Comparison of ENCODE assay signal across 8 cellular contexts in the genomic region with DNA sequence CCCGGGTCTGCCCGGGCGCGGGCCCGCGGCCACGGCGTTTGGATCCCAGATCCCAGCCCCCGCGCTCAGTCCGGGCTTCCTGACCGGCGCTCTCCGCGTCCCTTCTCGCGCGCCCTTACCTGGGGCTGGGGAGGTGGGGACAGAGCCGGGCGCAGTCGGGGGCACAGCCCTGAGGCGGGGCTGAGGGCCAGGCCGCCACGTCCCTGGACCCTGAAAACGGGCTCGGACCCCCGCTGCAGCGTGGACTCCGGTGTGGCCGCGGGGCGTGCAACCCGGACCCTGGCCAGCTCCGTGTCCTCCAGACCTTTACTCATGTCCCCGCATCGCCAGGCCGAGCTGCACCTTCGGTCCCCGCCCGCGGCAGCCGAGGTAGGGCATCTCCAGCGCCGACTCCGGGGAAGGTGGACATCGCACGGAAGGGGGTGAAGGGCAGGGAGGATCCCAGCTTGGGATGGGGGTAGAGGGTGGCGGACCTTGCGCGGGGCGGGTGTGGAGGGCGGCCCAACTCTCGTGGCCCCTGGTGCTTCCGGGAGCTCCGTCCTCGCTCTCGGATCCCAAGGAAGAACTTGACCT. TPM values are rescaled to one million over a fixed set of nuclear protein-coding genes. Genes with fewer than 3 reads are reported as not detected.
A peak's percentile ranks its signal among the peaks of the same experiment; 100 is the strongest.
DNase-seq lines count a peak whose midpoint lies in the region; ATAC-seq, FAIRE-seq and TF ChIP-seq lines count a peak whose summit lies in the region.

No MANE protein-coding gene starts in this region.

- H3K9me3 ChIP-seq in GM23248 (ENCODE audit: low read depth), result no peaks in the 10 kb centered on the region
- no peaks in the 10 kb centered on the region for H3K9me3 ChIP-seq in iPS DF 6.9 (ENCODE audit: control insufficient read depth, insufficient read depth, low read length)
- no peaks in the 10 kb centered on the region for H3K9me3 ChIP-seq in small intestine (ENCODE audit: control insufficient read depth, low read depth)

- H3K4me1 ChIP-seq in GM23248 (ENCODE audit: insufficient read depth) (0 out of 2 replicates have a peak, but pooled peaks cover 15% of the 10 kb centered on the region), iPS DF 6.9 (ENCODE audit: control insufficient read depth, insufficient read depth, low read length) (peaks cover 3% of the 10 kb centered on the region; the same call in 1 of the 2 replicates), small intestine (ENCODE audit: control insufficient read depth in 2 of 2, insufficient read depth in 1 of 2, low read depth in 1 of 2, low read length in 1 of 2) (peaks cover 0 to 9% of the 10 kb centered on the region in 2 donors)

- no peak overlapping the region for H3K27ac Mint-ChIP-seq in activated T-helper 17 cell treated with anti-CD3 and anti-CD28 coated beads, Interleukin-2, amount 50 U/mL, for 72 hours

- TF ChIP-seq POLR2A in H54 (IDR thresholded peaks at IDR 0.05; ENCODE audit: low read depth, low read length), result no peak

- H3K4me3 Mint-ChIP-seq in activated T-helper 17 cell treated with anti-CD3 and anti-CD28 coated beads, Interleukin-2, amount 50 U/mL, for 72 hours, result peak overlapping the region; percentile 33

- FAIRE-seq in small intestine (lab: Jason Lieb, UNC) (no peak), H54 (lab: Jason Lieb, UNC) (no peak)

- H3K27ac ChIP-seq in GM23248 (peak overlapping the region; percentile 18; the same call in 1 of the 2 replicates), iPS DF 6.9 (ENCODE audit: low read length) (no peak overlapping the region), small intestine (ENCODE audit: low read depth in 1 of 2, low read length in 1 of 2) (peak overlapping the region; percentile 92 to 97)

- peak overlapping the region; percentile 82 for H3K9ac ChIP-seq in GM23248

- H2AFZ ChIP-seq in GM23248, result peak overlapping the region; percentile 84

- peak overlapping the region; percentile 79 for H3K4me2 ChIP-seq in GM23248 (ENCODE audit: unreplicated experiment)

- peak overlapping the region; percentile 83 for H3K4me3 ChIP-seq in GM23248
- H3K4me3 ChIP-seq in iPS DF 6.9 (ENCODE audit: low read length), result peak overlapping the region; percentile 71
- H3K4me3 ChIP-seq in small intestine (ENCODE audit: low read depth in 1 of 2, low read length in 2 of 2), result peak overlapping the region; percentile 55 to 82

- no peaks in the 10 kb centered on the region for H3K9me2 ChIP-seq in GM23248 (ENCODE audit: insufficient read depth)

- no peaks in the 10 kb centered on the region for H3K4me1 Mint-ChIP-seq in activated T-helper 17 cell treated with anti-CD3 and anti-CD28 coated beads, Interleukin-2, amount 50 U/mL, for 72 hours

- peaks cover 6% of the 10 kb centered on the region for H3K27me3 Mint-ChIP-seq in activated T-helper 17 cell treated with anti-CD3 and anti-CD28 coated beads, Interleukin-2, amount 50 U/mL, for 72 hours

- WGBS in GM23248 (ENCODE audit: low coverage in 1 of 2, low lambda C conversion rate in 2 of 2, missing lambda C conversion rate in 2 of 2), 2 experiments, result 2% methylated on average over 42 to 51 of the region's 57 CpGs
- no CpG with 5 or more reads among the region's 57 CpGs for WGBS in iPS DF 6.9 (ENCODE audit: insufficient coverage, insufficient read length)
- WGBS in small intestine, 3 donors, result 0 to 4% (median 1%) methylated on average over 43 to 57 of the region's 57 CpGs

- no peak for ATAC-seq in activated T-helper 17 cell treated with anti-CD3 and anti-CD28 coated beads, Interleukin-2, amount 50 U/mL, for 72 hours (replicated peaks)
- no peak for ATAC-seq in HG03139 (IDR thresholded peaks at IDR 0.05; ENCODE audit: unreplicated experiment)
- no peak for ATAC-seq in HG03135 (IDR thresholded peaks at IDR 0.05; ENCODE audit: unreplicated experiment)
- ATAC-seq in HG02759 (IDR thresholded peaks at IDR 0.05; ENCODE audit: unreplicated experiment), result no peak

- in situ Hi-C loops in GM23248 (cut with MboI), result no loop called here

- no peaks in the 10 kb centered on the region for H4K20me1 ChIP-seq in GM23248 (ENCODE audit: insufficient read depth)

- DNase-seq in GM23248, result peak; percentile 67
- DNase-seq in iPS DF 6.9 (ENCODE audit: low read depth, low spot score), result no peak
- peak; percentile 67 for DNase-seq in small intestine
- no peak for DNase-seq in H54 (ENCODE audit: insufficient read length, low spot score)

- H3K27me3 ChIP-seq in GM23248 (replicated peaks; ENCODE audit: insufficient read depth) (no peaks in the 10 kb centered on the region), iPS DF 6.9 (ENCODE audit: control insufficient read depth, insufficient read depth, low read length) (no peaks in the 10 kb centered on the region), small intestine (ENCODE audit: control insufficient read depth in 2 of 2, insufficient read depth in 2 of 2, low read length in 2 of 2) (no peaks in the 10 kb centered on the region)

- H3K79me2 ChIP-seq in GM23248 (ENCODE audit: insufficient read depth), result peaks cover 29% of the 10 kb centered on the region

- H3K9me3 Mint-ChIP-seq in activated T-helper 17 cell treated with anti-CD3 and anti-CD28 coated beads, Interleukin-2, amount 50 U/mL, for 72 hours, result no peaks in the 10 kb centered on the region

- H3K36me3 ChIP-seq in GM23248 (ENCODE audit: low read depth), result peaks cover 5% of the 10 kb centered on the region; the same call in 1 of the 2 replicates
- 0 out of 2 replicates have a peak, but pooled peaks cover 2% of the 10 kb centered on the region for H3K36me3 ChIP-seq in iPS DF 6.9 (ENCODE audit: control insufficient read depth, insufficient read depth, low read length)
- peaks cover 2 to 5% of the 10 kb centered on the region in 2 donors for H3K36me3 ChIP-seq in small intestine (ENCODE audit: control insufficient read depth in 2 of 2, insufficient read depth in 2 of 2, low read length in 2 of 2)

- H3K36me3 Mint-ChIP-seq in activated T-helper 17 cell treated with anti-CD3 and anti-CD28 coated beads, Interleukin-2, amount 50 U/mL, for 72 hours (ENCODE audit: low read depth), result peaks cover 28% of the 10 kb centered on the region

- no peaks in the 10 kb centered on the region for H3F3A ChIP-seq in GM23248 (ENCODE audit: insufficient read depth)

RNA-seq across cellular contexts. Expression of a gene that starts 9.9 kb away (rescaled TPM):
- 0.65 TPM in 1 of 2 replicates, not detected in the other for total RNA-seq in GM23248 (2014; rRNA removed; shearing (Covaris generic))
- polyA plus RNA-seq in GM23248 (2016; fragmentation: Nextera tagmentation; extraction: Ambion mirVana), result 0.16 TPM in 1 of 2 replicates, not detected in the other
- not detected for total RNA-seq in activated T-helper 17 cell treated with anti-CD3 and anti-CD28 coated beads, Interleukin-2, amount 50 U/mL, for 72 hours
- polyA plus RNA-seq in small intestine, result 1 to 10 TPM; 5.1 to 9.4 (median 6.8) TPM

RNA-seq across cellular contexts. Expression of a gene that starts 24.9 kb away (rescaled TPM):
- total RNA-seq in GM23248 (2014; rRNA removed; shearing (Covaris generic)), result 71.5 and 80.1 TPM in 2 replicates
- 26.8 and 29.7 TPM in 2 replicates for polyA plus RNA-seq in GM23248 (2016; fragmentation: Nextera tagmentation; extraction: Ambion mirVana)
- 10 to 100 TPM; 40.0 to 68.7 TPM for total RNA-seq in activated T-helper 17 cell treated with anti-CD3 and anti-CD28 coated beads, Interleukin-2, amount 50 U/mL, for 72 hours
- 10 to 100 TPM; 22.7 to 38.0 (median 26.8) TPM for polyA plus RNA-seq in small intestine

RNA-seq across cellular contexts. Expression of a gene that starts 40.0 kb away (rescaled TPM):
- total RNA-seq in GM23248 (2014; rRNA removed; shearing (Covaris generic)), result 39.8 and 42.5 TPM in 2 replicates
- polyA plus RNA-seq in GM23248 (2016; fragmentation: Nextera tagmentation; extraction: Ambion mirVana) (26.7 and 27.1 TPM in 2 replicates), small intestine (10 to 100 TPM; 18.6 to 24.2 (median 19.9) TPM)
- total RNA-seq in activated T-helper 17 cell treated with anti-CD3 and anti-CD28 coated beads, Interleukin-2, amount 50 U/mL, for 72 hours, result 100 to 1,000 TPM in 1 of 2 donors, 10 to 100 TPM in 1; 88.5 to 145 TPM

RNA-seq across cellular contexts. Expression of a gene that starts 44.7 kb away (rescaled TPM):
- total RNA-seq in GM23248 (2014; rRNA removed; shearing (Covaris generic)), result 19.5 and 27.5 TPM in 2 replicates
- polyA plus RNA-seq in GM23248 (2016; fragmentation: Nextera tagmentation; extraction: Ambion mirVana) (32.5 and 34.0 TPM in 2 replicates), small intestine (10 to 100 TPM; 30.0 to 43.2 (median 31.5) TPM)
- total RNA-seq in activated T-helper 17 cell treated with anti-CD3 and anti-CD28 coated beads, Interleukin-2, amount 50 U/mL, for 72 hours, result 10 to 100 TPM; 19.6 to 27.1 TPM

RNA-seq across cellular contexts. Expression of a gene that starts 57.8 kb away (rescaled TPM):
- 1.6 TPM in 2 replicates for total RNA-seq in GM23248 (2014; rRNA removed; shearing (Covaris generic))
- polyA plus RNA-seq in GM23248 (2016; fragmentation: Nextera tagmentation; extraction: Ambion mirVana), result 2.2 and 2.4 TPM in 2 replicates
- under 1 TPM in 1 of 2 donors, not detected in 1; 0.28 TPM for total RNA-seq in activated T-helper 17 cell treated with anti-CD3 and anti-CD28 coated beads, Interleukin-2, amount 50 U/mL, for 72 hours
- polyA plus RNA-seq in small intestine, result under 1 TPM in 1 of 3 donors, not detected in 2; 0.84 TPM

Comparison
In these comparisons a context has a peak if more than half of its experiments do, and no peak if none do; other contexts are left out.
1. DNase-seq: peak in GM23248 (single experiment) and small intestine (single experiment); none in iPS DF 6.9 (single experiment) and H54 (single experiment).
2. Peak in every context shown above with its lines, with median percentiles within 50 percentile points of each other: H3K4me3 ChIP-seq.